1 cellular context compared by ENCODE assay signal in the genomic region with DNA sequence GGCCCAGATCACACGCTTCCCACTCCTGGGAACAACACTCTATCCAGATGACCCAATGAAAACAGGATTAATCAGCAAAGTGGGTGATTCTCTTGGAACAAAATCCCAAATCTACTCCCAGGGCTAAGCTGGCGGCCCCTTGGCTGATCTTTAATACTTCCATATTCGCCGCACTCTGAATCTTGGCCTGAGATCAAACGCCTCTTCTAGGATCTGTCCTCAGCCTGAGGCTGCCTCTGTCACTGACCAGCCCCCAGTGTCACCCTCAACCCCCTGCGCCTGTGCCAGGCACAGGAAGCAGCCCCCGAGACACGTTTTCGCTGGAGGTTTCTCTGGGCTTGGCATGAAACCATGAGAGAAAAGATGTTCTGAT.
A peak's percentile ranks its signal among the peaks of the same experiment; 100 is the strongest.
TF ChIP-seq lines count a peak whose summit lies in the region.

No MANE protein-coding gene starts in this region.

TF ChIP-seq in K562, 482 proteins besides CTCF, POLR2A, EP300 and RAD21:
- no peak for TF ChIP-seq FOSL1 (tag; conservative IDR thresholded peaks at IDR 0.05)
- 0 out of 2 replicates have a peak, but pooled peaks have one; percentile 6 for TF ChIP-seq SUPT5H (IDR thresholded peaks at IDR 0.05)
